Comparison of ENCODE assay signal across 24 cellular contexts in the genomic region with DNA sequence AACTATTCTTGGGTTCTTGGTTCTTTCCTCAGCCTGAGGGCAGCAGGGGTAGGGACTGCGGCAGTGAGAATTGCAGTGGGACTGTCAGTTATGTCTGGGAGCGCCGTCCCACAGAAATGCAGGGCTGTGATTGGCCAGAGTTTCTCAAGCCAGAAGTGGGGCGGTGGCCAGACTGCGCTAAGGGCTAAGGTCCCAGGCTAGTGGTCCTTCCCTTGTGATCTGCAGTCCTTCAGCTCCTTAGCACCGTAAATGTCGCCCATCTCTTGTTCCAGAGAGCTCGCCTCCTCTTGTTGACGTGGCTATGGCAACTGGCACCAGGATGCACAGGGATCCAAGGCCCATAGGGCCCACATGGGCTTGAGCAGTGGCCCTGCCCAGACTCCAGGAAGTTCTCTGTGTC.
DNase-seq lines count a peak whose midpoint lies in the region; ATAC-seq, FAIRE-seq and TF ChIP-seq lines count a peak whose summit lies in the region.
"Had no signal": no experiment of that assay in that cellular context is flagged by ENCODE, and none has a peak within 500 bp of the region (broad histone marks: within the 10 kb centered on the region; RNA-seq: fewer than 3 reads in every experiment).

No MANE protein-coding gene starts in this region.

- H3K4me1 ChIP-seq in H1 (replicated peaks in 1 of 4; ENCODE audit: control insufficient read depth in 3 of 4, insufficient read depth in 4 of 4, low read length in 3 of 4), result no peaks in the 10 kb centered on the region
- H3K4me1 ChIP-seq: BLaER1, Caco-2 had no signal

- no peak overlapping the region for H2BK5ac ChIP-seq in H1 (ENCODE audit: low read depth, low read length)

- TF ChIP-seq CTCF in H1 (IDR thresholded peaks at IDR 0.05; ENCODE audit: control extremely low read depth in 1 of 3, insufficient read depth in 1 of 3, low read depth in 1 of 3, low read length in 3 of 3), result no peak

- H4K8ac ChIP-seq in H1 (ENCODE audit: extremely low read depth, insufficient read depth, low read length), result 0 out of 2 replicates have a peak overlapping the region, but pooled peaks have one; percentile 41

- no peak overlapping the region for H2AFZ ChIP-seq in H1 (ENCODE audit: low read length)
- H2AFZ ChIP-seq: GM23248 had no signal

- H2BK20ac ChIP-seq in H1 (ENCODE audit: low read length), result no peak overlapping the region

- H3K4me3 Mint-ChIP-seq in activated naive CD4-positive, alpha-beta T cell treated with anti-CD3 and anti-CD28 coated beads, Interleukin-2, amount 10 ng/mL, durations not matched to agents 7 days and 5 days, result no peak overlapping the region
- H3K4me3 Mint-ChIP-seq: B cell; CD4-positive, CD25-positive, alpha-beta regulatory T cell; CD8-positive, alpha-beta T cell; H9 had no signal

- H3K27ac Mint-ChIP-seq in activated naive CD4-positive, alpha-beta T cell treated with anti-CD3 and anti-CD28 coated beads, Interleukin-2, amount 10 ng/mL, durations not matched to agents 7 days and 5 days, result no peak overlapping the region
- H3K27ac Mint-ChIP-seq: B cell; CD4-positive, CD25-positive, alpha-beta regulatory T cell; CD8-positive, alpha-beta T cell; H9 had no signal

- no peaks in the 10 kb centered on the region for H3K27me3 ChIP-seq in H1 (replicated peaks in 1 of 4; ENCODE audit: control insufficient read depth in 3 of 4, extremely low read depth in 1 of 4, insufficient read depth in 3 of 4, low read length in 3 of 4)
- H3K27me3 ChIP-seq: BLaER1 had no signal

- H3K4me1 Mint-ChIP-seq in activated naive CD4-positive, alpha-beta T cell treated with anti-CD3 and anti-CD28 coated beads, Interleukin-2, amount 10 ng/mL, durations not matched to agents 7 days and 5 days, result no peaks in the 10 kb centered on the region
- H3K4me1 Mint-ChIP-seq: B cell; CD4-positive, CD25-positive, alpha-beta regulatory T cell; H9 had no signal

- no peak overlapping the region for H3K27ac ChIP-seq in H1 (ENCODE audit: low read depth, low read length)
- H3K27ac ChIP-seq: 22Rv1, BLaER1, C4-2B, GM23248 had no signal

- H3K14ac ChIP-seq in H1 (ENCODE audit: insufficient read length), result no peak overlapping the region

- H2AK5ac ChIP-seq in H1 (ENCODE audit: low read depth, low read length), result no peak overlapping the region

- no peaks in the 10 kb centered on the region for H3K79me2 ChIP-seq in H1 (ENCODE audit: control insufficient read depth in 1 of 2, insufficient read depth in 2 of 2, low read length in 2 of 2)

- H2BK15ac ChIP-seq in H1 (ENCODE audit: low read length), result no peak overlapping the region

- FAIRE-seq in H1 (lab: Jason Lieb, UNC), result no peak
- FAIRE-seq: A204.1, GM12878, GM19239 had no signal

- CTCF ChIA-PET in H1 (lab: Charles Lee; ENCODE audit: partially characterized antibody), result no interaction called here
- CTCF ChIA-PET in activated naive CD4-positive, alpha-beta T cell treated with anti-CD3 and anti-CD28 coated beads, Interleukin-2, amount 10 ng/mL, durations not matched to agents 7 days and 5 days (lab: Charles Lee), result no interaction called here

- no peaks in the 10 kb centered on the region for H4K20me1 ChIP-seq in H1 (replicated peaks in 1 of 2; ENCODE audit: control insufficient read depth in 1 of 2, insufficient read depth in 2 of 2, low read length in 2 of 2)
- H4K20me1 ChIP-seq: BLaER1 had no signal

- no peaks in the 10 kb centered on the region for H3K23me2 ChIP-seq in H1 (ENCODE audit: low read depth, low read length)

- TF ChIP-seq RAD21 in H1 (IDR thresholded peaks at IDR 0.05 in 1 of 2, conservative IDR thresholded peaks at IDR 0.05 in 1 of 2; ENCODE audit: low read depth in 2 of 2, low read length in 2 of 2), result no peak

- POLR2A ChIA-PET in H1 (lab: Charles Lee; ENCODE audit: partially characterized antibody), result no interaction called here

- H3K56ac ChIP-seq in H1 (replicated peaks; ENCODE audit: insufficient read length, low read depth, low read length), result no peak overlapping the region

- no peak for TF ChIP-seq EP300 in H1 (IDR thresholded peaks at IDR 0.05; ENCODE audit: borderline replicate concordance in 1 of 2, low read depth in 2 of 2, low read length in 2 of 2)

- intact Hi-C loops in Right ventricle myocardium inferior (cut with DNase I), result no loop called here
- intact Hi-C loops in Right ventricle myocardium superior (cut with DNase I), result no loop called here
- intact Hi-C loops in posterior vena cava (cut with DNase I), result no loop called here

- H4K5ac ChIP-seq in H1 (ENCODE audit: insufficient read length, low read depth, low read length), result no peak overlapping the region

- no peaks in the 10 kb centered on the region for H3K27me3 Mint-ChIP-seq in activated naive CD4-positive, alpha-beta T cell treated with anti-CD3 and anti-CD28 coated beads, Interleukin-2, amount 10 ng/mL, durations not matched to agents 7 days and 5 days
- H3K27me3 Mint-ChIP-seq: B cell; CD4-positive, CD25-positive, alpha-beta regulatory T cell had no signal

- TF ChIP-seq POLR2A in H1 (IDR thresholded peaks at IDR 0.05; ENCODE audit: control extremely low read depth in 1 of 2, low read depth in 2 of 2, low read length in 2 of 2), result no peak

- H3K4me2 ChIP-seq in H1 (ENCODE audit: insufficient read depth in 1 of 2, low read depth in 2 of 2, low read length in 2 of 2), result no peak overlapping the region
- H3K4me2 ChIP-seq: BLaER1 had no signal

- peaks cover 4% of the 10 kb centered on the region for H3K9me3 Mint-ChIP-seq in activated naive CD4-positive, alpha-beta T cell treated with anti-CD3 and anti-CD28 coated beads, Interleukin-2, amount 10 ng/mL, durations not matched to agents 7 days and 5 days
- H3K9me3 Mint-ChIP-seq: H9 had no signal

- no peak overlapping the region for H3K4me3 ChIP-seq in H1 (ENCODE audit: extremely low read depth in 1 of 4, insufficient read depth in 2 of 4, low read depth in 3 of 4, low read length in 4 of 4)
- H3K4me3 ChIP-seq: BLaER1, GM12878, GM23248 had no signal

- H3K79me1 ChIP-seq in H1 (ENCODE audit: low read depth, low read length), result no peaks in the 10 kb centered on the region

- H3K36me3 Mint-ChIP-seq in activated naive CD4-positive, alpha-beta T cell treated with anti-CD3 and anti-CD28 coated beads, Interleukin-2, amount 10 ng/mL, durations not matched to agents 7 days and 5 days, result no peaks in the 10 kb centered on the region
- H3K36me3 Mint-ChIP-seq: CD4-positive, CD25-positive, alpha-beta regulatory T cell; CD8-positive, alpha-beta T cell had no signal

- DNase-seq in Right ventricle myocardium inferior (ENCODE audit: missing footprints), result peak; percentile 55
- no peak for DNase-seq in Right ventricle myocardium superior
- DNase-seq in H1 (ENCODE audit: low read depth in 1 of 2, low spot score in 2 of 2), result no peak
- DNase-seq in posterior vena cava (ENCODE audit: low spot score), result peak; percentile 55
- no peak for DNase-seq in stimulated activated CD4-positive, alpha-beta T cell treated with anti-CD3 and anti-CD28 coated beads, Interleukin-15, amount 100 ng/mL, for 24 hours
- no peak for DNase-seq in activated naive CD4-positive, alpha-beta T cell treated with anti-CD3 and anti-CD28 coated beads, Interleukin-2, amount 10 ng/mL, durations not matched to agents 7 days and 5 days
- DNase-seq: Caco-2; CD4-positive, CD25-positive, alpha-beta regulatory T cell; CD8-positive, alpha-beta T cell; DMS153; EL; GDM1; GM23248; H9 had no signal

- H3K36me3 ChIP-seq in H1 (ENCODE audit: control insufficient read depth in 2 of 4, insufficient read depth in 4 of 4, low read length in 3 of 4), result no peaks in the 10 kb centered on the region
- H3K36me3 ChIP-seq: BLaER1 had no signal

- no peak for ATAC-seq in Right ventricle myocardium inferior
- no peak for ATAC-seq in Right ventricle myocardium superior (ENCODE audit: poor library complexity)
- no peak for ATAC-seq in GM19455 (IDR thresholded peaks at IDR 0.05; ENCODE audit: unreplicated experiment)
- no peak for ATAC-seq in GM21576 (IDR thresholded peaks at IDR 0.05; ENCODE audit: unreplicated experiment)
- ATAC-seq: CD8-positive, alpha-beta T cell; GM12878; HCT116 had no signal

- H3K4ac ChIP-seq in H1 (replicated peaks; ENCODE audit: insufficient read length, low read depth, low read length), result no peak overlapping the region

- no peak overlapping the region for H3K18ac ChIP-seq in H1 (ENCODE audit: extremely low read depth, low read length)

- no peak overlapping the region for H2BK120ac ChIP-seq in H1 (replicated peaks; ENCODE audit: low read depth, low read length)

- no peak overlapping the region for H2BK12ac ChIP-seq in H1 (ENCODE audit: low read depth, low read length)

- WGBS in H1 (ENCODE audit: extremely low coverage in 1 of 2, insufficient coverage in 1 of 2, insufficient read length in 1 of 2, insufficient replicate concordance in 2 of 2, low coverage in 1 of 2, low lambda C conversion rate in 2 of 2, missing lambda C conversion rate in 1 of 2), 2 experiments, result 97% methylated on average over 9 of the region's 9 CpGs; no CpG with 5 or more reads in 1 of the 2 experiments

- H4K91ac ChIP-seq in H1 (replicated peaks; ENCODE audit: insufficient read length, low read length), result no peak overlapping the region

- H3K9me3 ChIP-seq in H1 (ENCODE audit: insufficient read depth in 2 of 2, low read depth in 1 of 2, low read length in 1 of 2), result no peaks in the 10 kb centered on the region
- H3K9me3 ChIP-seq: BLaER1, Caco-2 had no signal

- H3K23ac ChIP-seq in H1 (ENCODE audit: insufficient read length), result no peak overlapping the region

- no peak overlapping the region for H3K9ac ChIP-seq in H1 (replicated peaks in 1 of 4; ENCODE audit: extremely low read depth in 1 of 4, low read depth in 3 of 4, low read length in 3 of 4)
- H3K9ac ChIP-seq: BLaER1, GM23248 had no signal

TF ChIP-seq in H1, 55 proteins besides CTCF, POLR2A, EP300 and RAD21 (continues in another document):
- TF ChIP-seq MAX (IDR thresholded peaks at IDR 0.05) (no peak), PHF8 (conservative IDR thresholded peaks at IDR 0.05; ENCODE audit: low read depth, low read length) (no peak), RNF2 (IDR thresholded peaks at IDR 0.05; ENCODE audit: borderline replicate concordance, low read depth, low read length, missing control alignments, poor library complexity, severe bottlenecking) (no peak), CTBP2 (IDR thresholded peaks at IDR 0.05; ENCODE audit: borderline replicate concordance, insufficient read depth, insufficient read length, low read length) (no peak), JUN (IDR thresholded peaks at IDR 0.05; ENCODE audit: low read depth, low read length) (no peak), FOSL1 (IDR thresholded peaks at IDR 0.05; ENCODE audit: insufficient read depth, low read depth, low read length) (no peak), TBP (IDR thresholded peaks at IDR 0.05; ENCODE audit: low read depth, low read length) (no peak)

Comparison
In these comparisons a context has a peak if more than half of its experiments do, and no peak if none do; other contexts are left out.
1. DNase-seq: peak in Right ventricle myocardium inferior (single experiment) and posterior vena cava (single experiment); none in Right ventricle myocardium superior (single experiment), H1 (0 of 2), stimulated activated CD4-positive, alpha-beta T cell treated with anti-CD3 and anti-CD28 coated beads, Interleukin-15, amount 100 ng/mL, for 24 hours (single experiment) and activated naive CD4-positive, alpha-beta T cell treated with anti-CD3 and anti-CD28 coated beads, Interleukin-2, amount 10 ng/mL, durations not matched to agents 7 days and 5 days (single experiment).